In genomic region chr4:144421839-144422565, GRCh38 we compare ENCODE assay signal across 14 cellular contexts.
"Had no signal": no experiment of that assay in that cellular context is flagged by ENCODE, and none has a peak within 500 bp of the region (broad histone marks: within the 10 kb centered on the region; RNA-seq: fewer than 3 reads in every experiment).

No MANE protein-coding gene starts in this region.

- H3K27ac ChIP-seq: esophagus muscularis mucosa, sigmoid colon had no signal

- H3K36me3 ChIP-seq: esophagus muscularis mucosa, sigmoid colon had no signal

- H3K4me1 ChIP-seq: esophagus muscularis mucosa had no signal

- H3K27me3 Mint-ChIP-seq: activated CD4-positive, alpha-beta T cell treated with anti-CD3 and anti-CD28 coated beads, Interleukin-2, amount 10 ng/mL, durations not matched to agents 24 days and 14 days; activated naive CD4-positive, alpha-beta T cell treated with anti-CD3 and anti-CD28 coated beads, Interleukin-2, amount 10 ng/mL, durations not matched to agents 7 days and 5 days; activated T-helper 17 cell treated with anti-CD3 and anti-CD28 coated beads, Interleukin-2, amount 50 U/mL, for 72 hours; brain; dendritic cell treated with granulocyte-macrophage colony-stimulating factor and Interleukin-4, amounts not matched to agents 40 ng/mL and 50 ng/mL, for 4 days; naive thymus-derived CD4-positive, alpha-beta T cell had no signal

- ATAC-seq: activated T-helper 17 cell treated with anti-CD3 and anti-CD28 coated beads, Interleukin-2, amount 50 U/mL, for 72 hours; naive thymus-derived CD4-positive, alpha-beta T cell had no signal

- H3K4me3 Mint-ChIP-seq: activated CD4-positive, alpha-beta T cell treated with anti-CD3 and anti-CD28 coated beads, Interleukin-2, amount 10 ng/mL, durations not matched to agents 24 days and 14 days; activated naive CD4-positive, alpha-beta T cell treated with anti-CD3 and anti-CD28 coated beads, Interleukin-2, amount 10 ng/mL, durations not matched to agents 7 days and 5 days; activated T-helper 17 cell treated with anti-CD3 and anti-CD28 coated beads, Interleukin-2, amount 50 U/mL, for 72 hours; brain; dendritic cell treated with granulocyte-macrophage colony-stimulating factor and Interleukin-4, amounts not matched to agents 40 ng/mL and 50 ng/mL, for 4 days; naive thymus-derived CD4-positive, alpha-beta T cell; T-helper 1 cell treated with Interleukin-12 subunit alpha and Interleukin-12 subunit beta and Interleukin-4 antibody, amounts not matched to agents 30 μg/mL and 1 μg/mL, for 36 hours had no signal

- DNase-seq: activated CD4-positive, alpha-beta T cell treated with anti-CD3 and anti-CD28 coated beads, Interleukin-2, amount 10 ng/mL, durations not matched to agents 24 days and 14 days; activated naive CD4-positive, alpha-beta T cell treated with anti-CD3 and anti-CD28 coated beads, Interleukin-2, amount 10 ng/mL, durations not matched to agents 7 days and 5 days; left cardiac atrium; naive thymus-derived CD4-positive, alpha-beta T cell; sigmoid colon; stimulated activated CD4-positive, alpha-beta T cell treated with anti-CD3 and anti-CD28 coated beads, Interleukin-2, amount 100 ng/mL, for 48 hours; stimulated activated naive CD4-positive, alpha-beta T cell treated with Interleukin-2 at 50 U/mL for 16 hours; trophoblast cell had no signal

- H3K4me1 Mint-ChIP-seq: activated CD4-positive, alpha-beta T cell treated with anti-CD3 and anti-CD28 coated beads, Interleukin-2, amount 10 ng/mL, durations not matched to agents 24 days and 14 days; activated naive CD4-positive, alpha-beta T cell treated with anti-CD3 and anti-CD28 coated beads, Interleukin-2, amount 10 ng/mL, durations not matched to agents 7 days and 5 days; activated T-helper 17 cell treated with anti-CD3 and anti-CD28 coated beads, Interleukin-2, amount 50 U/mL, for 72 hours; naive thymus-derived CD4-positive, alpha-beta T cell had no signal

- H3K9me3 ChIP-seq: esophagus muscularis mucosa, sigmoid colon had no signal

- H3K27me3 ChIP-seq: esophagus muscularis mucosa, sigmoid colon had no signal

- H3K9me3 Mint-ChIP-seq: activated CD4-positive, alpha-beta T cell treated with anti-CD3 and anti-CD28 coated beads, Interleukin-2, amount 10 ng/mL, durations not matched to agents 24 days and 14 days; activated naive CD4-positive, alpha-beta T cell treated with anti-CD3 and anti-CD28 coated beads, Interleukin-2, amount 10 ng/mL, durations not matched to agents 7 days and 5 days; activated T-helper 17 cell treated with anti-CD3 and anti-CD28 coated beads, Interleukin-2, amount 50 U/mL, for 72 hours; brain; dendritic cell treated with granulocyte-macrophage colony-stimulating factor and Interleukin-4, amounts not matched to agents 40 ng/mL and 50 ng/mL, for 4 days; T-helper 1 cell treated with Interleukin-12 subunit alpha and Interleukin-12 subunit beta and Interleukin-4 antibody, amounts not matched to agents 30 μg/mL and 1 μg/mL, for 36 hours had no signal

- H3K27ac Mint-ChIP-seq: activated CD4-positive, alpha-beta T cell treated with anti-CD3 and anti-CD28 coated beads, Interleukin-2, amount 10 ng/mL, durations not matched to agents 24 days and 14 days; activated naive CD4-positive, alpha-beta T cell treated with anti-CD3 and anti-CD28 coated beads, Interleukin-2, amount 10 ng/mL, durations not matched to agents 7 days and 5 days; activated T-helper 17 cell treated with anti-CD3 and anti-CD28 coated beads, Interleukin-2, amount 50 U/mL, for 72 hours; brain; dendritic cell treated with granulocyte-macrophage colony-stimulating factor and Interleukin-4, amounts not matched to agents 40 ng/mL and 50 ng/mL, for 4 days; naive thymus-derived CD4-positive, alpha-beta T cell; T-helper 1 cell treated with Interleukin-12 subunit alpha and Interleukin-12 subunit beta and Interleukin-4 antibody, amounts not matched to agents 30 μg/mL and 1 μg/mL, for 36 hours had no signal

- H3K4me3 ChIP-seq: esophagus muscularis mucosa, lung, sigmoid colon had no signal

- H3K36me3 Mint-ChIP-seq: activated naive CD4-positive, alpha-beta T cell treated with anti-CD3 and anti-CD28 coated beads, Interleukin-2, amount 10 ng/mL, durations not matched to agents 7 days and 5 days; brain; naive thymus-derived CD4-positive, alpha-beta T cell had no signal
